Comparison of ENCODE assay signal across 8 cellular contexts in genomic region chr6:170280689-170281045, GRCh38. TPM values are rescaled to one million over a fixed set of nuclear protein-coding genes. Genes with fewer than 3 reads are reported as not detected.
DNase-seq lines count a peak whose midpoint lies in the region; ATAC-seq and TF ChIP-seq lines count a peak whose summit lies in the region.

No MANE protein-coding gene starts in this region.

- peaks cover 10% of the 10 kb centered on the region for H3K4me1 ChIP-seq in Panc1 (ENCODE audit: control insufficient read depth, insufficient read depth, low read length)
- no peaks in the 10 kb centered on the region for H3K4me1 ChIP-seq in hepatocyte (ENCODE audit: insufficient read depth)
- no peaks in the 10 kb centered on the region for H3K4me1 ChIP-seq in thymus (ENCODE audit: control insufficient read depth, insufficient read depth, low read length)

- H2AFZ ChIP-seq in hepatocyte, result no peak overlapping the region

- H3K4me1 Mint-ChIP-seq in activated naive CD4-positive, alpha-beta T cell treated with anti-CD3 and anti-CD28 coated beads for 36 hours (ENCODE audit: low read depth), result peaks cover 20% of the 10 kb centered on the region

- no peak for DNase-seq in activated naive CD4-positive, alpha-beta T cell treated with anti-CD3 and anti-CD28 coated beads for 36 hours
- DNase-seq in activated naive CD4-positive, alpha-beta T cell treated with Interleukin-2 at 50 U/mL for 16 hours, result no peak
- DNase-seq in Panc1 (ENCODE audit: low read depth, low spot score) (peak; percentile 7), hepatocyte (ENCODE audit: low spot score) (no peak), HK-2 (ENCODE audit: unreplicated experiment) (no peak), HCEC 1CT (no peak), kidney glomerular epithelial cell (lab: John Stamatoyannopoulos, UW) (no peak)

- POLR2A ChIA-PET in Panc1 (lab: Charles Lee), result no interaction called here

- H3K27me3 Mint-ChIP-seq in activated naive CD4-positive, alpha-beta T cell treated with anti-CD3 and anti-CD28 coated beads for 36 hours (ENCODE audit: low read depth), result no peaks in the 10 kb centered on the region

- H3K9me2 ChIP-seq in hepatocyte (replicated peaks; ENCODE audit: insufficient read depth), result no peaks in the 10 kb centered on the region

- BruUV-seq in Panc1 (replicated peaks; lab: Mats Ljungman, UMichigan), result no TSS peak

- no peaks in the 10 kb centered on the region for H3K9me3 ChIP-seq in Panc1 (ENCODE audit: control insufficient read depth, insufficient read depth, low read depth, low read length)
- no peaks in the 10 kb centered on the region for H3K9me3 ChIP-seq in hepatocyte (ENCODE audit: low read depth)
- H3K9me3 ChIP-seq in thymus (ENCODE audit: control insufficient read depth), result no peaks in the 10 kb centered on the region

- H3K4me2 ChIP-seq in hepatocyte, result peak overlapping the region; percentile 67

- no peaks in the 10 kb centered on the region for H4K20me1 ChIP-seq in hepatocyte (ENCODE audit: insufficient read depth, poor library complexity, severe bottlenecking)

- peak overlapping the region; percentile 7 for H3K4me3 Mint-ChIP-seq in activated naive CD4-positive, alpha-beta T cell treated with anti-CD3 and anti-CD28 coated beads for 36 hours

- 0 out of 2 replicates have a peak, but pooled peaks cover 2% of the 10 kb centered on the region for H3K27me3 ChIP-seq in Panc1 (ENCODE audit: control insufficient read depth, insufficient read depth, low read length)
- H3K27me3 ChIP-seq in hepatocyte, result peaks cover 7% of the 10 kb centered on the region
- peaks cover 4% of the 10 kb centered on the region for H3K27me3 ChIP-seq in thymus (ENCODE audit: control insufficient read depth, insufficient read depth)

- no peaks in the 10 kb centered on the region for H3K36me3 ChIP-seq in Panc1 (ENCODE audit: control insufficient read depth, insufficient read depth, low read length)
- H3K36me3 ChIP-seq in hepatocyte (replicated peaks; ENCODE audit: insufficient read depth, low read depth), result no peaks in the 10 kb centered on the region
- no peaks in the 10 kb centered on the region for H3K36me3 ChIP-seq in thymus (ENCODE audit: control insufficient read depth, insufficient read depth)

- 77% methylated on average over 23 of the region's 23 CpGs for WGBS in hepatocyte (ENCODE audit: low lambda C conversion rate, missing lambda C conversion rate)
- 82% methylated on average over 23 of the region's 23 CpGs for WGBS in thymus

- in situ Hi-C loops in Panc1 (cut with HindIII; ENCODE audit: low pct_unique_long_range_greater_than_20kb, low sequenced_read_pairs), result no loop called here

- peaks cover 5% of the 10 kb centered on the region for H3K9me3 Mint-ChIP-seq in activated naive CD4-positive, alpha-beta T cell treated with anti-CD3 and anti-CD28 coated beads for 36 hours

- intact Hi-C loops in activated naive CD4-positive, alpha-beta T cell treated with anti-CD3 and anti-CD28 coated beads for 36 hours (cut with micrococcal nuclease), result no loop called here
- intact Hi-C loops in Panc1 (cut with micrococcal nuclease; ENCODE audit: unreplicated experiment), result no loop called here

- peak overlapping the region; percentile 22 for H3K27ac Mint-ChIP-seq in activated naive CD4-positive, alpha-beta T cell treated with anti-CD3 and anti-CD28 coated beads for 36 hours

- no peaks in the 10 kb centered on the region for H3K79me2 ChIP-seq in hepatocyte

- H3K4me3 ChIP-seq in Panc1 (ENCODE audit: low read depth in 2 of 2, low read length in 2 of 2) (peak overlapping the region; percentile 57 to 93), hepatocyte (no peak overlapping the region), thymus (ENCODE audit: low read length) (peak overlapping the region; percentile 38)

- CTCF ChIA-PET in activated naive CD4-positive, alpha-beta T cell treated with anti-CD3 and anti-CD28 coated beads for 36 hours (lab: Charles Lee), result no interaction called here
- CTCF ChIA-PET in Panc1 (lab: Charles Lee), result no interaction called here

- TF ChIP-seq CTCF in Panc1 (IDR thresholded peaks at IDR 0.05) (no peak), hepatocyte (IDR thresholded peaks at IDR 0.05; ENCODE audit: poor library complexity) (no peak)

- peak; percentile 52 for ATAC-seq in Panc1

- peak overlapping the region; percentile 80 for H3K27ac ChIP-seq in Panc1 (ENCODE audit: low read length)
- H3K27ac ChIP-seq in hepatocyte, result peak overlapping the region; percentile 53
- H3K27ac ChIP-seq in thymus (ENCODE audit: low read depth), result peak overlapping the region; percentile 36

- H3K36me3 Mint-ChIP-seq in activated naive CD4-positive, alpha-beta T cell treated with anti-CD3 and anti-CD28 coated beads for 36 hours (ENCODE audit: low read depth), result peaks cover 3% of the 10 kb centered on the region

RNA-seq across cellular contexts. Expression of gene DLL1, which starts 10.2 kb away (rescaled TPM):
- total RNA-seq in activated naive CD4-positive, alpha-beta T cell treated with anti-CD3 and anti-CD28 coated beads for 36 hours, result 1 to 10 TPM; 3.2 to 3.5 TPM
- total RNA-seq in Panc1 (2021; ENCODE audit: unreplicated experiment) (2.4 TPM), hepatocyte (2.5 and 3.3 TPM in 2 replicates)
- 1.6 TPM for polyA plus RNA-seq in Panc1 (2012; ENCODE audit: insufficient read length)
- polyA plus RNA-seq in hepatocyte (3.1 and 3.6 TPM in 2 replicates), thymus (5.7 TPM)

RNA-seq across cellular contexts. Expression of gene FAM120B, which starts 25.9 kb away (rescaled TPM):
- total RNA-seq in activated naive CD4-positive, alpha-beta T cell treated with anti-CD3 and anti-CD28 coated beads for 36 hours, result 10 to 100 TPM; 15.5 to 16.1 TPM
- total RNA-seq in Panc1 (2021; ENCODE audit: unreplicated experiment) (38.0 TPM), hepatocyte (16.0 and 19.5 TPM in 2 replicates)
- 32.6 TPM for polyA plus RNA-seq in Panc1 (2012; ENCODE audit: insufficient read length)
- polyA plus RNA-seq in hepatocyte (25.0 and 25.8 TPM in 2 replicates), thymus (13.6 TPM)
